Comparison of ENCODE assay signal across 14 cellular contexts in the genomic region with DNA sequence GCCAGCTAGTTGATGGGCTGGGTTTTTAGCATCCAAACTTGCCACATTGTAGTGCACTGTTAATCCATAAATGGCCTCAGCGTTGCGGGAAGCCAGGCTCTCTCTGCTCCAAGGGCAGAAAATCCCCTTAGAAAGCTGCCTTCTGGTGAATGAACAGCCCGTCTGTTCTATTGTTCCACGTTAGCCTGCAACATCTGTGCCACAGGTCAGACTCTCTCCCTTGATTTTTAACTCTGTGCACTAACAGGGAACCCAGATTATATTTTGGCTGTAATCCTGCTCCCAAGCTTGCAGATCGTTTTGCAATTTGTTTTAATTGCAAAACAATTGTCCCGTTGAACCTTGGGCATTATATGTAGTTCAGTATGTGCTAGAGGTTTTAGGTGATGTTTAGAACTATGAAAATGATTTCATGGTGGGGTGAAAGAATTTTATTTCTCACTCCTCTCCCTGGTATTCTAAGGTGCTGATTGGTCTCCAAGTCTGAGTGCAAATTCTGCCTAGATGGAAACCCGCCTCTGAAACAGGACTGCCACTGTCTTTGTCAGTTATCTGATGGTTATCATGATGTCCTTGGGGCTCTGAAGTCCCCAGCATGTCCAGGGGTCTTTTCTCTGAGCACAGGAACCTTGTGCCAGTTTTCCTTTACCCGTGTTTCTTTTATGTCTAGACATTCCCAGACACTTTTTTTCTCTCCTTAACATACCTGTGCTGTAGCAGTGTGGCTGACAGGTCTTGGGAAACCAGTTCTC.
A peak's percentile ranks its signal among the peaks of the same experiment; 100 is the strongest.
DNase-seq lines count a peak whose midpoint lies in the region; ATAC-seq and TF ChIP-seq lines count a peak whose summit lies in the region.
"Had no signal": no experiment of that assay in that cellular context is flagged by ENCODE, and none has a peak within 500 bp of the region (broad histone marks: within the 10 kb centered on the region; RNA-seq: fewer than 3 reads in every experiment).

No MANE protein-coding gene starts in this region.

- H3K4me1 ChIP-seq in CD4-positive, CD25-positive, alpha-beta regulatory T cell (ENCODE audit: control insufficient read depth, insufficient read depth, low read length, poor library complexity, severe bottlenecking): peaks cover 16% of the 10 kb centered on the region
- H3K4me1 ChIP-seq in spleen: peaks cover 21 to 85% (median 36%) of the 10 kb centered on the region in 6 donors

- no peaks in the 10 kb centered on the region for H3K36me3 Mint-ChIP-seq in CD4-positive, CD25-positive, alpha-beta regulatory T cell
- peaks cover 0 to 9% of the 10 kb centered on the region in 2 donors for H3K36me3 Mint-ChIP-seq in naive B cell

- H3K27me3 Mint-ChIP-seq in CD4-positive, CD25-positive, alpha-beta regulatory T cell: no peaks in the 10 kb centered on the region
- no peaks in the 10 kb centered on the region for H3K27me3 Mint-ChIP-seq in naive B cell
- H3K27me3 Mint-ChIP-seq: CD4-positive, alpha-beta memory T cell had no signal

- H3K4me3 ChIP-seq in CD4-positive, CD25-positive, alpha-beta regulatory T cell (ENCODE audit: low read depth, low read length): no peak overlapping the region
- H3K4me3 ChIP-seq in choroid plexus epithelial cell (ENCODE audit: low read depth, low read length): no peak overlapping the region
- no peak overlapping the region for H3K4me3 ChIP-seq in spleen
- H3K4me3 ChIP-seq: heart right ventricle, stomach had no signal

- peaks cover 15% of the 10 kb centered on the region for H3K36me3 ChIP-seq in CD4-positive, CD25-positive, alpha-beta regulatory T cell (ENCODE audit: control insufficient read depth, insufficient read depth, low read length)
- H3K36me3 ChIP-seq in spleen: peaks cover 0 to 4% (median 0%) of the 10 kb centered on the region in 6 donors
- H3K36me3 ChIP-seq: stomach had no signal

- peak overlapping the region; percentile 11 to 62 (median 60) for H3K27ac Mint-ChIP-seq in CD4-positive, CD25-positive, alpha-beta regulatory T cell
- H3K27ac Mint-ChIP-seq in naive B cell: peak overlapping the region in 4 of 6 donors; percentile 28 to 75 (median 58)

- H3K4me3 Mint-ChIP-seq in CD4-positive, CD25-positive, alpha-beta regulatory T cell: no peak overlapping the region
- H3K4me3 Mint-ChIP-seq in naive B cell: no peak overlapping the region
- H3K4me3 Mint-ChIP-seq: CD4-positive, alpha-beta memory T cell had no signal

- DNase-seq in CD4-positive, CD25-positive, alpha-beta regulatory T cell: no peak
- DNase-seq in NCI-H2171 (lab: John Stamatoyannopoulos, UW): peak; percentile 59
- peak; percentile 53 for DNase-seq in choroid plexus epithelial cell (ENCODE audit: low read depth)
- DNase-seq in naive B cell: no peak
- no peak for DNase-seq in omental fat pad (ENCODE audit: low spot score)
- no peak for DNase-seq in spleen
- DNase-seq in activated naive CD4-positive, alpha-beta T cell (lab: John Stamatoyannopoulos, UW): no peak
- DNase-seq: CD4-positive, alpha-beta memory T cell; cortex of kidney; heart right ventricle; NCI-H526; stomach had no signal

- no peak for ATAC-seq in CD4-positive, CD25-positive, alpha-beta regulatory T cell (ENCODE audit: low read depth in 2 of 2)
- no peak for ATAC-seq in naive B cell (ENCODE audit: low read depth in 2 of 2)
- no peak for ATAC-seq in omental fat pad (ENCODE audit: low FRiP score)
- no peak for ATAC-seq in GM18498 (IDR thresholded peaks at IDR 0.05; ENCODE audit: unreplicated experiment)

- intact Hi-C loops in spleen (cut with DNase I; ENCODE audit: low total_unique reads): no loop called here

- H3K27me3 ChIP-seq in CD4-positive, CD25-positive, alpha-beta regulatory T cell (ENCODE audit: control insufficient read depth, insufficient read depth, low read length): no peaks in the 10 kb centered on the region
- H3K27me3 ChIP-seq in spleen (replicated peaks in 1 of 7): no peaks in the 10 kb centered on the region
- H3K27me3 ChIP-seq: heart right ventricle, stomach had no signal

- H3K27ac ChIP-seq in CD4-positive, CD25-positive, alpha-beta regulatory T cell (ENCODE audit: insufficient read depth, low read length, poor library complexity, severe bottlenecking): no peak overlapping the region
- no peak overlapping the region for H3K27ac ChIP-seq in spleen
- H3K27ac ChIP-seq: KMS-11, stomach had no signal

- no peaks in the 10 kb centered on the region for H3K9me3 ChIP-seq in CD4-positive, CD25-positive, alpha-beta regulatory T cell (ENCODE audit: control insufficient read depth in 2 of 2, low read length in 2 of 2)
- no peaks in the 10 kb centered on the region for H3K9me3 ChIP-seq in spleen
- H3K9me3 ChIP-seq: heart right ventricle, stomach had no signal

- peaks cover 26 to 88% (median 61%) of the 10 kb centered on the region in 4 donors for H3K4me1 Mint-ChIP-seq in CD4-positive, CD25-positive, alpha-beta regulatory T cell
- H3K4me1 Mint-ChIP-seq in naive B cell: peaks cover 65 to 91% (median 74%) of the 10 kb centered on the region in 3 donors

- TF ChIP-seq CTCF in choroid plexus epithelial cell (conservative IDR thresholded peaks at IDR 0.05; ENCODE audit: low read depth, low read length): no peak
- TF ChIP-seq CTCF in omental fat pad (IDR thresholded peaks at IDR 0.05): no peak
- TF ChIP-seq CTCF in spleen (IDR thresholded peaks at IDR 0.05 in 8 of 11, conservative IDR thresholded peaks at IDR 0.05 in 3 of 11): no peak

- no peak for TF ChIP-seq POLR2A in spleen (IDR thresholded peaks at IDR 0.05)

- 67 to 80% (median 76%) methylated on average over 8 of the region's 8 CpGs for WGBS in spleen, 5 donors

- no peaks in the 10 kb centered on the region for H3K9me3 Mint-ChIP-seq in CD4-positive, CD25-positive, alpha-beta regulatory T cell
- H3K9me3 Mint-ChIP-seq in naive B cell: no peaks in the 10 kb centered on the region
- H3K9me3 Mint-ChIP-seq: CD4-positive, alpha-beta memory T cell had no signal

Comparison
In these comparisons a context has a peak if more than half of its experiments do, and no peak if none do; other contexts are left out.
1. DNase-seq: peak in NCI-H2171 (single experiment) and choroid plexus epithelial cell (single experiment); none in CD4-positive, CD25-positive, alpha-beta regulatory T cell (0 of 3), naive B cell (single experiment), omental fat pad (single experiment), spleen (single experiment) and activated naive CD4-positive, alpha-beta T cell (0 of 4).